ENCODE assay signal across 16 cellular contexts in genomic region chr2:191206613-191207471, GRCh38. TPM values are rescaled to one million over a fixed set of nuclear protein-coding genes. Genes with fewer than 3 reads are reported as not detected.
DNase-seq lines count a peak whose midpoint lies in the region; ATAC-seq and TF ChIP-seq lines count a peak whose summit lies in the region.
"Had no signal": no experiment of that assay in that cellular context is flagged by ENCODE, and none has a peak within 500 bp of the region (broad histone marks: within the 10 kb centered on the region; RNA-seq: fewer than 3 reads in every experiment).

No MANE protein-coding gene starts in this region.

- no peak overlapping the region for H2AFZ ChIP-seq in mammary epithelial cell (ENCODE audit: low read depth, low read length)

- intact Hi-C loops in MCF 10A (cut with micrococcal nuclease) (no loop called here), mammary epithelial cell (cut with micrococcal nuclease) (no loop called here)

- no peaks in the 10 kb centered on the region for H3K27me3 ChIP-seq in mammary epithelial cell (ENCODE audit: insufficient read depth, low read length)
- no peaks in the 10 kb centered on the region for H3K27me3 ChIP-seq in MG63
- H3K27me3 ChIP-seq: SJCRH30 had no signal

- no peak overlapping the region for H3K4me3 Mint-ChIP-seq in MCF 10A (ENCODE audit: unreplicated experiment)
- peak overlapping the region; percentile 65 for H3K4me3 Mint-ChIP-seq in activated CD8-positive, alpha-beta memory T cell treated with anti-CD3 and anti-CD28 coated beads, Interleukin-2, amount 10 ng/mL, durations not matched to agents 7 days and 5 days
- H3K4me3 Mint-ChIP-seq: mesothelial cell of epicardium had no signal

- peak; percentile 84 for ATAC-seq in activated CD8-positive, alpha-beta memory T cell treated with anti-CD3 and anti-CD28 coated beads, Interleukin-2, amount 10 ng/mL, durations not matched to agents 7 days and 5 days
- ATAC-seq in stimulated activated naive CD8-positive, alpha-beta T cell treated with anti-CD3 and anti-CD28 coated beads, Interleukin-15, Interleukin-2, amounts not matched to agents 100 U/mL and 50 U/mL, for 24 hours: peak; percentile 69
- no peak for ATAC-seq in GM18520 (IDR thresholded peaks at IDR 0.05; ENCODE audit: unreplicated experiment)
- ATAC-seq: activated CD4-positive, CD25-positive, alpha-beta regulatory T cell treated with anti-CD3 and anti-CD28 coated beads, Interleukin-2, amount 50 U/mL, for 24 hours had no signal

- no peaks in the 10 kb centered on the region for H3K36me3 Mint-ChIP-seq in MCF 10A (ENCODE audit: insufficient read depth, unreplicated experiment)
- peaks cover 16% of the 10 kb centered on the region for H3K36me3 Mint-ChIP-seq in activated CD8-positive, alpha-beta memory T cell treated with anti-CD3 and anti-CD28 coated beads, Interleukin-2, amount 10 ng/mL, durations not matched to agents 7 days and 5 days
- H3K36me3 Mint-ChIP-seq: mesothelial cell of epicardium had no signal

- no peak overlapping the region for H3K27ac ChIP-seq in mammary epithelial cell (ENCODE audit: insufficient read depth, low read depth, low read length)
- H3K27ac ChIP-seq: epithelial cell of prostate, SJCRH30 had no signal

- CTCF ChIA-PET in MCF 10A (lab: Yijun Ruan, JAX) (interaction anchor here (0.6 to 2.4 kb wide), 7 partner anchors 11 to 472 kb away, joined by 3 to 10 read pairs (median 3); no protein-coding TSS in a partner anchor), mammary epithelial cell (lab: Charles Lee; ENCODE audit: low non-redundant PET) (no interaction called here)
- CTCF ChIA-PET in activated CD8-positive, alpha-beta memory T cell treated with anti-CD3 and anti-CD28 coated beads, Interleukin-2, amount 10 ng/mL, durations not matched to agents 7 days and 5 days (lab: Charles Lee): interaction anchor here (1.0 to 2.8 kb wide), 7 partner anchors 9 to 154 kb away, joined by 3 to 9 read pairs (median 4); no protein-coding TSS in a partner anchor

- peaks cover 10% of the 10 kb centered on the region for H3K4me1 ChIP-seq in mammary epithelial cell (ENCODE audit: insufficient read depth, low read length)

- H3K9me3 ChIP-seq in mammary epithelial cell (replicated peaks; ENCODE audit: insufficient read depth, low read length) (no peaks in the 10 kb centered on the region), MG63 (peaks cover 8% of the 10 kb centered on the region)

- 96% methylated on average over 13 of the region's 13 CpGs for WGBS in mammary epithelial cell (ENCODE audit: low coverage, missing lambda C conversion rate)

- peaks cover 20% of the 10 kb centered on the region for H3K9me3 Mint-ChIP-seq in MCF 10A (ENCODE audit: unreplicated experiment)
- peaks cover 2% of the 10 kb centered on the region for H3K9me3 Mint-ChIP-seq in activated CD8-positive, alpha-beta memory T cell treated with anti-CD3 and anti-CD28 coated beads, Interleukin-2, amount 10 ng/mL, durations not matched to agents 7 days and 5 days (ENCODE audit: low read depth)

- H3K27me3 Mint-ChIP-seq in MCF 10A (ENCODE audit: insufficient read depth, unreplicated experiment): no peaks in the 10 kb centered on the region
- H3K27me3 Mint-ChIP-seq in activated CD8-positive, alpha-beta memory T cell treated with anti-CD3 and anti-CD28 coated beads, Interleukin-2, amount 10 ng/mL, durations not matched to agents 7 days and 5 days: no peaks in the 10 kb centered on the region

- in situ Hi-C loops in mammary epithelial cell (cut with MboI; ENCODE audit: low sequenced_read_pairs in 2 of 2): no loop called here

- TF ChIP-seq CTCF in MCF 10A (IDR thresholded peaks at IDR 0.05; ENCODE audit: unreplicated experiment) (no peak), mammary epithelial cell (conservative IDR thresholded peaks at IDR 0.05 in 1 of 2, IDR thresholded peaks at IDR 0.05 in 1 of 2; ENCODE audit: extremely low read depth in 1 of 2, insufficient read depth in 1 of 2, low read depth in 1 of 2, low read length in 2 of 2) (no peak)

- H3K27ac Mint-ChIP-seq in MCF 10A (ENCODE audit: low read depth, unreplicated experiment): peak overlapping the region; percentile 36
- H3K27ac Mint-ChIP-seq in activated CD8-positive, alpha-beta memory T cell treated with anti-CD3 and anti-CD28 coated beads, Interleukin-2, amount 10 ng/mL, durations not matched to agents 7 days and 5 days: peak overlapping the region; percentile 92
- H3K27ac Mint-ChIP-seq: mesothelial cell of epicardium had no signal

- DNase-seq in MCF 10A (ENCODE audit: unreplicated experiment) (no peak), mammary epithelial cell (no peak), glomerular visceral epithelial cell (ENCODE audit: extremely low spot score) (peak; percentile 10), MG63 (no peak)
- peak; percentile 71 for DNase-seq in activated CD8-positive, alpha-beta memory T cell treated with anti-CD3 and anti-CD28 coated beads, Interleukin-2, amount 10 ng/mL, durations not matched to agents 7 days and 5 days
- no peak for DNase-seq in stimulated activated naive CD8-positive, alpha-beta T cell treated with anti-CD3 and anti-CD28 coated beads, Interleukin-15, Interleukin-2, amounts not matched to agents 100 U/mL and 50 U/mL, for 24 hours
- DNase-seq in stimulated activated CD4-positive, alpha-beta T cell treated with anti-CD3 and anti-CD28 coated beads, Interleukin-4, amount 100 ng/mL, for 1 hour: no peak
- DNase-seq: hippocampal formation, MM.1S, NCI-H524 had no signal

- no TSS peak for BruUV-seq in MCF 10A (replicated peaks; lab: Mats Ljungman, UMichigan)
- BruUV-seq in mammary epithelial cell (replicated peaks; lab: Mats Ljungman, UMichigan): no TSS peak

- no peak overlapping the region for H3K4me2 ChIP-seq in mammary epithelial cell (ENCODE audit: insufficient read depth, low read depth, low read length)

- H3K79me2 ChIP-seq in mammary epithelial cell (ENCODE audit: insufficient read depth, low read length): no peaks in the 10 kb centered on the region

- H3K36me3 ChIP-seq in mammary epithelial cell (ENCODE audit: insufficient read depth, low read length) (no peaks in the 10 kb centered on the region), MG63 (no peaks in the 10 kb centered on the region)
- H3K36me3 ChIP-seq: SJCRH30 had no signal

- dilution Hi-C loops in mammary epithelial cell (cut with HindIII; ENCODE audit: low sequenced_read_pairs): no loop called here

- H3K4me1 Mint-ChIP-seq in MCF 10A (ENCODE audit: insufficient read depth, unreplicated experiment): peaks cover 13% of the 10 kb centered on the region
- H3K4me1 Mint-ChIP-seq in activated CD8-positive, alpha-beta memory T cell treated with anti-CD3 and anti-CD28 coated beads, Interleukin-2, amount 10 ng/mL, durations not matched to agents 7 days and 5 days: peaks cover 40% of the 10 kb centered on the region

- POLR2A ChIA-PET in MCF 10A (lab: Yijun Ruan, JAX): interaction anchor here (0.9 to 1.2 kb wide), 2 partner anchors 33 to 35 kb away, joined by 3 read pairs; no protein-coding TSS in a partner anchor

- H3K9ac ChIP-seq in mammary epithelial cell (ENCODE audit: insufficient read depth, low read length): no peak overlapping the region

- H4K20me1 ChIP-seq in mammary epithelial cell (ENCODE audit: insufficient read depth, low read length): no peaks in the 10 kb centered on the region

- H3K4me3 ChIP-seq in mammary epithelial cell (replicated peaks in 1 of 3; ENCODE audit: insufficient read depth in 1 of 3, low read depth in 2 of 3, low read length in 3 of 3) (no peak overlapping the region), MG63 (no peak overlapping the region)
- H3K4me3 ChIP-seq: SJCRH30 had no signal

RNA-seq across cellular contexts. Expression of gene MYO1B, which starts 38.4 kb away (rescaled TPM):
- total RNA-seq in MCF 10A (2022): 204 and 241 TPM in 2 replicates
- total RNA-seq in mammary epithelial cell: 100 to 1,000 TPM; 165 to 435 TPM
- polyA plus RNA-seq in mammary epithelial cell: 128 TPM
- 202 TPM for polyA minus RNA-seq in mammary epithelial cell
- total RNA-seq in activated CD8-positive, alpha-beta memory T cell treated with anti-CD3 and anti-CD28 coated beads, Interleukin-2, amount 10 ng/mL, durations not matched to agents 7 days and 5 days: 1 to 10 TPM; 1.6 to 4.3 TPM
- 95.6 and 123 TPM in 2 replicates for total RNA-seq in MG63 (2014; rRNA removed; shearing (Covaris generic); ENCODE audit: low replicate concordance)
- total RNA-seq: G401 had no signal

RNA-seq across cellular contexts. Expression of gene STAT4, which starts 56.0 kb away (rescaled TPM):
- total RNA-seq in MCF 10A (2022): 0.83 and 1.4 TPM in 2 replicates
- total RNA-seq in mammary epithelial cell: 1 to 10 TPM; 2.5 to 4.5 TPM
- polyA plus RNA-seq in mammary epithelial cell: 1.6 TPM
- 38.2 TPM for polyA minus RNA-seq in mammary epithelial cell
- 100 to 1,000 TPM; 101 to 109 TPM for total RNA-seq in activated CD8-positive, alpha-beta memory T cell treated with anti-CD3 and anti-CD28 coated beads, Interleukin-2, amount 10 ng/mL, durations not matched to agents 7 days and 5 days
- total RNA-seq in MG63 (2014; rRNA removed; shearing (Covaris generic); ENCODE audit: low replicate concordance): 1.1 and 2.5 TPM in 2 replicates
- total RNA-seq: G401 had no signal

Comparison
In these comparisons a context has a peak if more than half of its experiments do, and no peak if none do; other contexts are left out.
1. DNase-seq: peak in activated CD8-positive, alpha-beta memory T cell treated with anti-CD3 and anti-CD28 coated beads, Interleukin-2, amount 10 ng/mL, durations not matched to agents 7 days and 5 days (single experiment) and glomerular visceral epithelial cell (single experiment); none in MCF 10A (single experiment), mammary epithelial cell (single experiment), stimulated activated naive CD8-positive, alpha-beta T cell treated with anti-CD3 and anti-CD28 coated beads, Interleukin-15, Interleukin-2, amounts not matched to agents 100 U/mL and 50 U/mL, for 24 hours (single experiment), MG63 (single experiment) and stimulated activated CD4-positive, alpha-beta T cell treated with anti-CD3 and anti-CD28 coated beads, Interleukin-4, amount 100 ng/mL, for 1 hour (single experiment).
2. RNA of gene MYO1B, which starts 38.4 kb away (total RNA-seq): 165 to 435 TPM in mammary epithelial cell, 204 to 241 TPM in MCF 10A and 95.6 to 123 TPM in MG63; 1.6 to 4.3 TPM in activated CD8-positive, alpha-beta memory T cell treated with anti-CD3 and anti-CD28 coated beads, Interleukin-2, amount 10 ng/mL, durations not matched to agents 7 days and 5 days; every median in the first group is over 10 times any median in the second.
3. RNA of gene STAT4, which starts 56.0 kb away (total RNA-seq): 101 to 109 TPM in activated CD8-positive, alpha-beta memory T cell treated with anti-CD3 and anti-CD28 coated beads, Interleukin-2, amount 10 ng/mL, durations not matched to agents 7 days and 5 days; 2.5 to 4.5 TPM in mammary epithelial cell, 0.83 to 1.4 TPM in MCF 10A and 1.1 to 2.5 TPM in MG63; every median in the first group is over 10 times any median in the second.